ENCODE assay signal across 24 cellular contexts in genomic region chr9:16449331-16449730, GRCh38.
DNase-seq lines count a peak whose midpoint lies in the region; ATAC-seq and TF ChIP-seq lines count a peak whose summit lies in the region.
"Had no signal": no experiment of that assay in that cellular context is flagged by ENCODE, and none has a peak within 500 bp of the region (broad histone marks: within the 10 kb centered on the region; RNA-seq: fewer than 3 reads in every experiment).

No MANE protein-coding gene starts in this region.

- TF ChIP-seq CTCF in lower lobe of right lung (IDR thresholded peaks at IDR 0.05) = no peak

- no peak; the same call in 2 of the 3 replicates for ATAC-seq in SK-N-SH treated with all-trans-retinoic acid at 6 μM for 48 hours
- ATAC-seq in lower lobe of right lung = no peak
- ATAC-seq: HepG2, K562 had no signal

- no peak overlapping the region for H3K27ac ChIP-seq in lower lobe of right lung
- H3K27ac ChIP-seq: C4-2B, GM23248, HL-60, SJCRH30 had no signal

- CTCF ChIA-PET in HEK293T (lab: Yijun Ruan, JAX) = interaction anchor here (0.6 kb wide), 1 partner anchor 21 kb away, joined by 3 read pairs; no protein-coding TSS in a partner anchor

- POLR2A ChIA-PET in HEK293T (lab: Yijun Ruan, JAX) = no interaction called here

- H3K9me3 ChIP-seq in lower lobe of right lung = no peaks in the 10 kb centered on the region
- H3K9me3 ChIP-seq: MG63, SJCRH30 had no signal

- intact Hi-C loops in lower lobe of right lung (cut with DNase I) = no loop called here

- DNase-seq in HEK293T (ENCODE audit: extremely low spot score) (no peak), NCI-H1436 treated with DMSO at 0.1 percent for 48 hours (lab: John Stamatoyannopoulos, UW) (peak; percentile 96), NCI-H748 (lab: John Stamatoyannopoulos, UW; ENCODE audit: unreplicated experiment) (peak; percentile 67), GF-D8 (lab: John Stamatoyannopoulos, UW) (no peak), hippocampal formation (lab: John Stamatoyannopoulos, UW) (no peak), NK-92 (lab: John Stamatoyannopoulos, UW; ENCODE audit: unreplicated experiment) (no peak), lower lobe of right lung (no peak)
- DNase-seq: CD8-positive, alpha-beta memory T cell; DMS53; GDM1; GM23248; H9; MG63; NCI-H187; NCI-H2107; NCI-H345; NCI-H524; OCI-M1; SJCRH30 had no signal

- no peaks in the 10 kb centered on the region for H3K27me3 ChIP-seq in lower lobe of right lung (ENCODE audit: low read depth)
- H3K27me3 ChIP-seq: MG63, SJCRH30 had no signal

- H3K36me3 ChIP-seq in lower lobe of right lung = no peaks in the 10 kb centered on the region
- H3K36me3 ChIP-seq: SJCRH30 had no signal

- no peak overlapping the region for H3K4me3 ChIP-seq in lower lobe of right lung
- H3K4me3 ChIP-seq: GM23248, K562, MG63, SJCRH30 had no signal

- no peaks in the 10 kb centered on the region for H3K4me1 ChIP-seq in lower lobe of right lung

TF ChIP-seq in HEK293T, 16 proteins besides CTCF, POLR2A, EP300 and RAD21:
- TF ChIP-seq SP1 (IDR thresholded peaks at IDR 0.05) = no peak
- peak; percentile 74 for TF ChIP-seq PKNOX1 (IDR thresholded peaks at IDR 0.05)
- TF ChIP-seq NFRKB (IDR thresholded peaks at IDR 0.05) = no peak

TF ChIP-seq in SK-N-SH treated with all-trans-retinoic acid at 6 μM for 48 hours, 23 proteins besides CTCF, POLR2A, EP300 and RAD21:
- TF ChIP-seq ZNF8 (CRISPR knock-in tag; IDR thresholded peaks at IDR 0.05) (no peak), PPARA (CRISPR knock-in tag; IDR thresholded peaks at IDR 0.05; ENCODE audit: borderline replicate concordance) (no peak), CSDC2 (CRISPR knock-in tag; IDR thresholded peaks at IDR 0.05) (no peak), RARB (CRISPR knock-in tag; IDR thresholded peaks at IDR 0.05) (no peak), PATZ1 (CRISPR knock-in tag; IDR thresholded peaks at IDR 0.05; ENCODE audit: borderline replicate concordance) (no peak), OSR1 (CRISPR knock-in tag; IDR thresholded peaks at IDR 0.05) (no peak), ZFP30 (CRISPR knock-in tag; IDR thresholded peaks at IDR 0.05) (no peak; the same call in 1 of the 2 replicates), TSHZ2 (CRISPR knock-in tag; IDR thresholded peaks at IDR 0.05) (peak; percentile 57), ESRRG (CRISPR knock-in tag; IDR thresholded peaks at IDR 0.05) (0 out of 2 replicates have a peak, but pooled peaks have one; percentile 19), ISL1 (CRISPR knock-in tag; IDR thresholded peaks at IDR 0.05) (peak; percentile 89), TCF4 (CRISPR knock-in tag; IDR thresholded peaks at IDR 0.05; ENCODE audit: borderline replicate concordance) (peak; percentile 85), ZC3H10 (CRISPR knock-in tag; IDR thresholded peaks at IDR 0.05) (no peak), POU6F1 (CRISPR knock-in tag; IDR thresholded peaks at IDR 0.05; ENCODE audit: borderline replicate concordance, low read depth) (no peak), ZNF565 (CRISPR knock-in tag; conservative IDR thresholded peaks at IDR 0.05; ENCODE audit: low read depth) (no peak)
- TF ChIP-seq, protein P1, sequence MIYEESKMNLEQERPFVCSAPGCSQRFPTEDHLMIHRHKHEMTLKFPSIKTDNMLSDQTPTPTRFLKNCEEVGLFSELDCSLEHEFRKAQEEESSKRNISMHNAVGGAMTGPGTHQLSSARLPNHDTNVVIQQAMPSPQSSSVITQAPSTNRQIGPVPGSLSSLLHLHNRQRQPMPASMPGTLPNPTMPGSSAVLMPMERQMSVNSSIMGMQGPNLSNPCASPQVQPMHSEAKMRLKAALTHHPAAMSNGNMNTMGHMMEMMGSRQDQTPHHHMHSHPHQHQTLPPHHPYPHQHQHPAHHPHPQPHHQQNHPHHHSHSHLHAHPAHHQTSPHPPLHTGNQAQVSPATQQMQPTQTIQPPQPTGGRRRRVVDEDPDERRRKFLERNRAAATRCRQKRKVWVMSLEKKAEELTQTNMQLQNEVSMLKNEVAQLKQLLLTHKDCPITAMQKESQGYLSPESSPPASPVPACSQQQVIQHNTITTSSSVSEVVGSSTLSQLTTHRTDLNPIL (CRISPR knock-in tag; IDR thresholded peaks at IDR 0.05; ENCODE audit: low read depth) = peak; percentile 86
- TF ChIP-seq, protein P2, sequence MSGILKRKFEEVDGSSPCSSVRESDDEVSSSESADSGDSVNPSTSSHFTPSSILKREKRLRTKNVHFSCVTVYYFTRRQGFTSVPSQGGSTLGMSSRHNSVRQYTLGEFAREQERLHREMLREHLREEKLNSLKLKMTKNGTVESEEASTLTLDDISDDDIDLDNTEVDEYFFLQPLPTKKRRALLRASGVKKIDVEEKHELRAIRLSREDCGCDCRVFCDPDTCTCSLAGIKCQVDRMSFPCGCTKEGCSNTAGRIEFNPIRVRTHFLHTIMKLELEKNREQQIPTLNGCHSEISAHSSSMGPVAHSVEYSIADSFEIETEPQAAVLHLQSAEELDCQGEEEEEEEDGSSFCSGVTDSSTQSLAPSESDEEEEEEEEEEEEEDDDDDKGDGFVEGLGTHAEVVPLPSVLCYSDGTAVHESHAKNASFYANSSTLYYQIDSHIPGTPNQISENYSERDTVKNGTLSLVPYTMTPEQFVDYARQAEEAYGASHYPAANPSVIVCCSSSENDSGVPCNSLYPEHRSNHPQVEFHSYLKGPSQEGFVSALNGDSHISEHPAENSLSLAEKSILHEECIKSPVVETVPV (CRISPR knock-in tag; IDR thresholded peaks at IDR 0.05) = no peak; the same call in none of the 2 replicates

Comparison
In these comparisons a context has a peak if more than half of its experiments do, and no peak if none do; other contexts are left out.
1. DNase-seq: peak in NCI-H1436 treated with DMSO at 0.1 percent for 48 hours (single experiment) and NCI-H748 (single experiment); none in HEK293T (single experiment), GF-D8 (single experiment), hippocampal formation (0 of 2), NK-92 (single experiment) and lower lobe of right lung (single experiment).